ENCODE assay signal across 1 cellular context in the genomic region with DNA sequence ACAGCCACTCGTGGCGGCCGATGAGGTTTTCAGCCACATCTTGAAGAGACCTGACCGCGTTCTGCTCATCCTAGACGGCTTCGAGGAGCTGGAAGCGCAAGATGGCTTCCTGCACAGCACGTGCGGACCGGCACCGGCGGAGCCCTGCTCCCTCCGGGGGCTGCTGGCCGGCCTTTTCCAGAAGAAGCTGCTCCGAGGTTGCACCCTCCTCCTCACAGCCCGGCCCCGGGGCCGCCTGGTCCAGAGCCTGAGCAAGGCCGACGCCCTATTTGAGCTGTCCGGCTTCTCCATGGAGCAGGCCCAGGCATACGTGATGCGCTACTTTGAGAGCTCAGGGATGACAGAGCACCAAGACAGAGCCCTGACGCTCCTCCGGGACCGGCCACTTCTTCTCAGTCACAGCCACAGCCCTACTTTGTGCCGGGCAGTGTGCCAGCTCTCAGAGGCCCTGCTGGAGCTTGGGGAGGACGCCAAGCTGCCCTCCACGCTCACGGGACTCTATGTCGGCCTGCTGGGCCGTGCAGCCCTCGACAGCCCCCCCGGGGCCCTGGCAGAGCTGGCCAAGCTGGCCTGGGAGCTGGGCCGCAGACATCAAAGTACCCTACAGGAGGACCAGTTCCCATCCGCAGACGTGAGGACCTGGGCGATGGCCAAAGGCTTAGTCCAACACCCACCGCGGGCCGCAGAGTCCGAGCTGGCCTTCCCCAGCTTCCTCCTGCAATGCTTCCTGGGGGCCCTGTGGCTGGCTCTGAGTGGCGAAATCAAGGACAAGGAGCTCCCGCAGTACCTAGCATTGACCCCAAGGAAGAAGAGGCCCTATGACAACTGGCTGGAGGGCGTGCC.
TF ChIP-seq lines count a peak whose summit lies in the region.

No MANE protein-coding gene starts in this region.

TF ChIP-seq in GM23338, 12 proteins besides CTCF, POLR2A, EP300 and RAD21:
- TF ChIP-seq NANOG (IDR thresholded peaks at IDR 0.05; ENCODE audit: borderline replicate concordance) (no peak), EZH2phosphoT487 (IDR thresholded peaks at IDR 0.05; ENCODE audit: unreplicated experiment) (no peak), ZNF114 (CRISPR knock-in tag; IDR thresholded peaks at IDR 0.05) (no peak), CREB1 (CRISPR knock-in tag; IDR thresholded peaks at IDR 0.05; ENCODE audit: low read depth) (no peak), ZNF462 (CRISPR knock-in tag; IDR thresholded peaks at IDR 0.05) (no peak), POLR2AphosphoS5 (IDR thresholded peaks at IDR 0.05; ENCODE audit: low read depth) (no peak), EZH2 (IDR thresholded peaks at IDR 0.05; ENCODE audit: low read depth, unreplicated experiment) (no peak), JUNB (IDR thresholded peaks at IDR 0.05; ENCODE audit: unreplicated experiment) (no peak), STAT1 (IDR thresholded peaks at IDR 0.05; ENCODE audit: unreplicated experiment) (no peak), ETS1 (IDR thresholded peaks at IDR 0.05) (no peak), ZNF331 (CRISPR knock-in tag; IDR thresholded peaks at IDR 0.05; ENCODE audit: low read depth) (no peak)
- TF ChIP-seq, protein P1, sequence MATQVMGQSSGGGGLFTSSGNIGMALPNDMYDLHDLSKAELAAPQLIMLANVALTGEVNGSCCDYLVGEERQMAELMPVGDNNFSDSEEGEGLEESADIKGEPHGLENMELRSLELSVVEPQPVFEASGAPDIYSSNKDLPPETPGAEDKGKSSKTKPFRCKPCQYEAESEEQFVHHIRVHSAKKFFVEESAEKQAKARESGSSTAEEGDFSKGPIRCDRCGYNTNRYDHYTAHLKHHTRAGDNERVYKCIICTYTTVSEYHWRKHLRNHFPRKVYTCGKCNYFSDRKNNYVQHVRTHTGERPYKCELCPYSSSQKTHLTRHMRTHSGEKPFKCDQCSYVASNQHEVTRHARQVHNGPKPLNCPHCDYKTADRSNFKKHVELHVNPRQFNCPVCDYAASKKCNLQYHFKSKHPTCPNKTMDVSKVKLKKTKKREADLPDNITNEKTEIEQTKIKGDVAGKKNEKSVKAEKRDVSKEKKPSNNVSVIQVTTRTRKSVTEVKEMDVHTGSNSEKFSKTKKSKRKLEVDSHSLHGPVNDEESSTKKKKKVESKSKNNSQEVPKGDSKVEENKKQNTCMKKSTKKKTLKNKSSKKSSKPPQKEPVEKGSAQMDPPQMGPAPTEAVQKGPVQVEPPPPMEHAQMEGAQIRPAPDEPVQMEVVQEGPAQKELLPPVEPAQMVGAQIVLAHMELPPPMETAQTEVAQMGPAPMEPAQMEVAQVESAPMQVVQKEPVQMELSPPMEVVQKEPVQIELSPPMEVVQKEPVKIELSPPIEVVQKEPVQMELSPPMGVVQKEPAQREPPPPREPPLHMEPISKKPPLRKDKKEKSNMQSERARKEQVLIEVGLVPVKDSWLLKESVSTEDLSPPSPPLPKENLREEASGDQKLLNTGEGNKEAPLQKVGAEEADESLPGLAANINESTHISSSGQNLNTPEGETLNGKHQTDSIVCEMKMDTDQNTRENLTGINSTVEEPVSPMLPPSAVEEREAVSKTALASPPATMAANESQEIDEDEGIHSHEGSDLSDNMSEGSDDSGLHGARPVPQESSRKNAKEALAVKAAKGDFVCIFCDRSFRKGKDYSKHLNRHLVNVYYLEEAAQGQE (IDR thresholded peaks at IDR 0.05; ENCODE audit: unreplicated experiment), result no peak
TF ChIP-seq in GM23338: peak in this region for 0.
